ENCODE assay signal across 9 cellular contexts in genomic region chr1:61253912-61254628, GRCh38.
DNase-seq lines count a peak whose midpoint lies in the region; ATAC-seq, FAIRE-seq and TF ChIP-seq lines count a peak whose summit lies in the region.
"Had no signal": no experiment of that assay in that cellular context is flagged by ENCODE, and none has a peak within 500 bp of the region (broad histone marks: within the 10 kb centered on the region; RNA-seq: fewer than 3 reads in every experiment).

No MANE protein-coding gene starts in this region.

- peak overlapping the region; percentile 82 for H3K27ac ChIP-seq in K562 (ENCODE audit: extremely low read depth, low read depth, low read length)
- H3K27ac ChIP-seq in substantia nigra (ENCODE audit: low read depth, low read length, poor library complexity, severe bottlenecking) = peak overlapping the region; percentile 2

- peak overlapping the region; percentile 61; the same call in 1 of the 2 replicates for H3K4me2 ChIP-seq in K562 (ENCODE audit: insufficient read depth, low read length)

- TF ChIP-seq POLR2A in K562 (conservative IDR thresholded peaks at IDR 0.05) = no peak

- no peak for TF ChIP-seq CTCF in K562 (IDR thresholded peaks at IDR 0.05 in 2 of 3, conservative IDR thresholded peaks at IDR 0.05 in 1 of 3; ENCODE audit: insufficient read depth in 2 of 3, low read depth in 1 of 3, low read length in 3 of 3)

- no peak for FAIRE-seq in K562 (lab: Jason Lieb, UNC)

- peaks cover 7% of the 10 kb centered on the region for H3K4me1 Mint-ChIP-seq in T-helper 2 cell treated with Interferon-gamma antibody and Interleukin-4, amounts not matched to agents 5 μg/mL and 100 μg/mL, for 36 hours (ENCODE audit: low read depth)

- no TSS peak for BruUV-seq in K562 (replicated peaks; lab: Mats Ljungman, UMichigan)

- no peaks in the 10 kb centered on the region for H3K36me3 ChIP-seq in K562 (ENCODE audit: control insufficient read depth, insufficient read depth, low read length)

- peaks cover 6% of the 10 kb centered on the region for H3K27me3 Mint-ChIP-seq in T-helper 2 cell treated with Interferon-gamma antibody and Interleukin-4, amounts not matched to agents 5 μg/mL and 100 μg/mL, for 36 hours (ENCODE audit: low read depth)

- TF ChIP-seq RAD21 in K562 (CRISPR knock-in tag; conservative IDR thresholded peaks at IDR 0.05 in 1 of 2, IDR thresholded peaks at IDR 0.05 in 1 of 2) = no peak

- 62% methylated on average over 1 of the region's 1 CpG for WGBS in K562 (ENCODE audit: insufficient coverage, low coverage, missing lambda C conversion rate)

- no peaks in the 10 kb centered on the region for H3K9me1 ChIP-seq in K562 (ENCODE audit: control insufficient read depth, insufficient read depth, low read length)

- peak; percentile 65 for DNase-seq in MV-4-11 (lab: John Stamatoyannopoulos, UW)
- DNase-seq in K562 (ENCODE audit: extremely low read depth in 1 of 4, low spot score in 3 of 4) = no peak
- peak; percentile 48 for DNase-seq in iris pigment epithelial cell (ENCODE audit: low read depth)
- DNase-seq in substantia nigra (lab: John Stamatoyannopoulos, UW) = no peak
- DNase-seq in T-helper 2 cell treated with Interferon-gamma antibody and Interleukin-4, amounts not matched to agents 5 μg/mL and 100 μg/mL, for 36 hours (ENCODE audit: low spot score) = no peak
- DNase-seq: activated CD4-positive, CD25-positive, alpha-beta regulatory T cell treated with anti-CD3 and anti-CD28 coated beads, Interleukin-2, amount 50 U/mL, for 72 hours had no signal

- H3K4me3 ChIP-seq in K562 = no peak overlapping the region

- H4K20me1 ChIP-seq in K562 (replicated peaks; ENCODE audit: control insufficient read depth, insufficient read depth, low read length) = no peaks in the 10 kb centered on the region

- H3K9me3 Mint-ChIP-seq in T-helper 2 cell treated with Interferon-gamma antibody and Interleukin-4, amounts not matched to agents 5 μg/mL and 100 μg/mL, for 36 hours = no peaks in the 10 kb centered on the region

- peak overlapping the region in 1 of 2 experiments; percentile 65; a peak in 1 of 4 replicates for H3K9ac ChIP-seq in K562 (ENCODE audit: insufficient read depth in 1 of 2, low read depth in 2 of 2, low read length in 2 of 2)

- H3K27ac Mint-ChIP-seq in T-helper 2 cell treated with Interferon-gamma antibody and Interleukin-4, amounts not matched to agents 5 μg/mL and 100 μg/mL, for 36 hours = no peak overlapping the region

- H3K4me1 ChIP-seq in K562 (replicated peaks in 1 of 2; ENCODE audit: control insufficient read depth in 2 of 2, insufficient read depth in 2 of 2, low read length in 2 of 2) = peaks cover 10 to 27% of the 10 kb centered on the region in 2 experiments

- ATAC-seq in K562 = peak; percentile 31
- no peak for ATAC-seq in GM18861 (IDR thresholded peaks at IDR 0.05; ENCODE audit: unreplicated experiment)
- ATAC-seq in GM19463 (IDR thresholded peaks at IDR 0.05; ENCODE audit: unreplicated experiment) = no peak
- ATAC-seq in HG03196 (IDR thresholded peaks at IDR 0.05; ENCODE audit: unreplicated experiment) = no peak

- no peak for TF ChIP-seq EP300 in K562 (IDR thresholded peaks at IDR 0.05; ENCODE audit: low read length)

- POLR2A ChIA-PET in K562 (lab: Yijun Ruan, JAX) = interaction anchor here (0.6 to 2.9 kb wide), 7 partner anchors 10 to 203 kb away, joined by 3 to 16 read pairs (median 5); no protein-coding TSS in a partner anchor

- CTCF ChIA-PET in K562 (lab: Yijun Ruan, JAX; ENCODE audit: low intra/inter-chr PET ratio) = no interaction called here

- H2AFZ ChIP-seq in K562 (ENCODE audit: low read depth, low read length) = peak overlapping the region; percentile 54

- H3K36me3 Mint-ChIP-seq in T-helper 2 cell treated with Interferon-gamma antibody and Interleukin-4, amounts not matched to agents 5 μg/mL and 100 μg/mL, for 36 hours (ENCODE audit: low read depth) = no peaks in the 10 kb centered on the region

- H3K27me3 ChIP-seq in K562 (ENCODE audit: control insufficient read depth in 2 of 2, insufficient read depth in 2 of 2, low read length in 2 of 2) = no peaks in the 10 kb centered on the region

- H3K9me3 ChIP-seq in K562 (replicated peaks; ENCODE audit: control insufficient read depth, insufficient read depth, low read depth, low read length) = no peaks in the 10 kb centered on the region

- in situ Hi-C loops in K562 (cut with MboI) = no loop called here

- no peak overlapping the region for H3K4me3 Mint-ChIP-seq in T-helper 2 cell treated with Interferon-gamma antibody and Interleukin-4, amounts not matched to agents 5 μg/mL and 100 μg/mL, for 36 hours

- peaks cover 69% of the 10 kb centered on the region for H3K79me2 ChIP-seq in K562 (ENCODE audit: control insufficient read depth, insufficient read depth, low read length)

- intact Hi-C loops in K562 (cut with micrococcal nuclease) = loop anchor here (5.0 kb wide), 1 partner anchor 202 kb away; no protein-coding TSS in a partner anchor

TF ChIP-seq in K562, 482 proteins besides CTCF, POLR2A, EP300 and RAD21:
- no peak for TF ChIP-seq ZNF41 (CRISPR knock-in tag; conservative IDR thresholded peaks at IDR 0.05)
- no peak for TF ChIP-seq KHSRP (IDR thresholded peaks at IDR 0.05)
- TF ChIP-seq DIDO1 (tag; IDR thresholded peaks at IDR 0.05; ENCODE audit: low read depth) = no peak
- TF ChIP-seq SPI1 (IDR thresholded peaks at IDR 0.05; ENCODE audit: borderline replicate concordance, low read depth, low read length) = 0 out of 2 replicates have a peak, but pooled peaks have one; percentile 16
- TF ChIP-seq THRAP3 (IDR thresholded peaks at IDR 0.05; ENCODE audit: borderline replicate concordance) = 0 out of 2 replicates have a peak, but pooled peaks have one; percentile 55
- no peak for TF ChIP-seq ZNF584 (CRISPR knock-in tag; IDR thresholded peaks at IDR 0.05; ENCODE audit: low read depth)
- 0 out of 2 replicates have a peak, but pooled peaks have one; percentile 13 for TF ChIP-seq ZNF395 (CRISPR knock-in tag; IDR thresholded peaks at IDR 0.05)
- no peak for TF ChIP-seq MBD2 (IDR thresholded peaks at IDR 0.05; ENCODE audit: borderline replicate concordance, low read depth)
TF ChIP-seq in K562: peak in this region for 3.

Comparison
In these comparisons a context has a peak if more than half of its experiments do, and no peak if none do; other contexts are left out.
1. DNase-seq: peak in MV-4-11 (single experiment) and iris pigment epithelial cell (single experiment); none in K562 (0 of 4), substantia nigra (0 of 49) and T-helper 2 cell treated with Interferon-gamma antibody and Interleukin-4, amounts not matched to agents 5 μg/mL and 100 μg/mL, for 36 hours (single experiment).